In genomic region chr9:18457498-18457897, GRCh38 we compare ENCODE assay signal across 16 cellular contexts. TPM values are rescaled to one million over a fixed set of nuclear protein-coding genes. Genes with fewer than 3 reads are reported as not detected.
"Had no signal": no experiment of that assay in that cellular context is flagged by ENCODE, and none has a peak within 500 bp of the region (broad histone marks: within the 10 kb centered on the region; RNA-seq: fewer than 3 reads in every experiment).

No MANE protein-coding gene starts in this region.

- H3K36me3 ChIP-seq: cardiac muscle cell, left lung, WERI-Rb-1 had no signal

- H3K4me1 ChIP-seq: left lung had no signal

- FAIRE-seq: colon had no signal

- H3K4me3 ChIP-seq: cardiac muscle cell, left lung had no signal

- DNase-seq: activated CD4-positive, alpha-beta T cell treated with anti-CD3 and anti-CD28 coated beads for 36 hours; activated CD8-positive, alpha-beta memory T cell treated with anti-CD3 and anti-CD28 coated beads, Interleukin-2, amount 50 U/mL, for 48 hours; activated CD8-positive, alpha-beta T cell treated with anti-CD3 and anti-CD28 coated beads, Interleukin-2, amount 10 ng/mL, durations not matched to agents 7 days and 5 days; activated naive CD8-positive, alpha-beta T cell treated with anti-CD3 and anti-CD28 coated beads, Interleukin-2, amount 10 ng/mL, durations not matched to agents 7 days and 5 days; aorta; effector CD4-positive, alpha-beta T cell; head of caudate nucleus; left lung; nephron progenitor cell; stimulated activated CD4-positive, alpha-beta T cell treated with anti-CD3 and anti-CD28 coated beads, Interleukin-2, amount 100 ng/mL, for 48 hours; stimulated activated naive CD4-positive, alpha-beta T cell treated with Interleukin-2 at 50 U/mL for 16 hours; T1000; trophoblast cell; WERI-Rb-1 had no signal

- H3K27ac ChIP-seq: cardiac muscle cell, left lung, WERI-Rb-1 had no signal

- H3K9me3 ChIP-seq: left lung had no signal

- H3K27me3 ChIP-seq: cardiac muscle cell, left lung had no signal

RNA-seq across cellular contexts. Expression of gene ADAMTSL1, which starts 16.5 kb away (rescaled TPM):
- total RNA-seq: activated CD4-positive, alpha-beta T cell treated with anti-CD3 and anti-CD28 coated beads for 36 hours; activated CD8-positive, alpha-beta T cell treated with anti-CD3 and anti-CD28 coated beads, Interleukin-2, amount 10 ng/mL, durations not matched to agents 7 days and 5 days; activated naive CD8-positive, alpha-beta T cell treated with anti-CD3 and anti-CD28 coated beads, Interleukin-2, amount 10 ng/mL, durations not matched to agents 7 days and 5 days had no signal
